In genomic region chr10:102066421-102067068, GRCh38 we compare ENCODE assay signal across 9 cellular contexts. TPM values are rescaled to one million over a fixed set of nuclear protein-coding genes. Genes with fewer than 3 reads are reported as not detected.
DNase-seq lines count a peak whose midpoint lies in the region; ATAC-seq and TF ChIP-seq lines count a peak whose summit lies in the region.
"Had no signal": no experiment of that assay in that cellular context is flagged by ENCODE, and none has a peak within 500 bp of the region (broad histone marks: within the 10 kb centered on the region; RNA-seq: fewer than 3 reads in every experiment).

No MANE protein-coding gene starts in this region.

- no peaks in the 10 kb centered on the region for H3K27me3 ChIP-seq in smooth muscle cell (ENCODE audit: low read depth)

- H3K27ac Mint-ChIP-seq in T-helper 17 cell = peak overlapping the region; percentile 86

- H3F3A ChIP-seq in smooth muscle cell (ENCODE audit: low read depth) = peaks cover 6% of the 10 kb centered on the region

- H3K9me3 ChIP-seq in T-helper 17 cell (ENCODE audit: control insufficient read depth, low read length, poor library complexity, severe bottlenecking) = no peaks in the 10 kb centered on the region
- H3K9me3 ChIP-seq in smooth muscle cell (replicated peaks; ENCODE audit: low read depth) = no peaks in the 10 kb centered on the region

- WGBS in smooth muscle cell (ENCODE audit: low lambda C conversion rate) = 89% methylated on average over 15 of the region's 15 CpGs
- 70 to 75% methylated on average over 12 to 14 of the region's 15 CpGs for WGBS in lower leg skin, 2 donors

- H3K4me3 ChIP-seq in fibroblast of villous mesenchyme (ENCODE audit: low read depth, low read length) (peak overlapping the region; percentile 76), smooth muscle cell (peak overlapping the region; percentile 97), lower leg skin (ENCODE audit: low read depth, poor library complexity, severe bottlenecking) (no peak overlapping the region)

- H3K27ac ChIP-seq in smooth muscle cell (ENCODE audit: low read depth) = no peak overlapping the region

- H3K4me1 ChIP-seq in smooth muscle cell (ENCODE audit: low read depth) = peaks cover 6% of the 10 kb centered on the region

- H3K9ac ChIP-seq in smooth muscle cell (ENCODE audit: low read depth) = no peak overlapping the region

- ATAC-seq in T-helper 17 cell (no peak), GM21526 (IDR thresholded peaks at IDR 0.05; ENCODE audit: low FRiP score, unreplicated experiment) (no peak)

- H3K36me3 ChIP-seq in smooth muscle cell (ENCODE audit: low read depth) = no peaks in the 10 kb centered on the region

- intact Hi-C loops in lower leg skin (cut with DNase I; ENCODE audit: low total_unique reads) = no loop called here

- DNase-seq in DMS 273 (lab: John Stamatoyannopoulos, UW; ENCODE audit: unreplicated experiment) (peak; percentile 43), DMS 273 treated with DMSO at 0.1 percent for 48 hours (lab: John Stamatoyannopoulos, UW) (no peak), T-helper 17 cell (no peak), fibroblast of villous mesenchyme (ENCODE audit: low read depth) (no peak), smooth muscle cell (lab: John Stamatoyannopoulos, UW; ENCODE audit: unreplicated experiment) (no peak), NCI-H1105 (lab: John Stamatoyannopoulos, UW) (no peak), lower leg skin (ENCODE audit: low spot score in 2 of 2) (no peak)
- DNase-seq: 8988T had no signal

- peak overlapping the region; percentile 92 for H3K4me3 Mint-ChIP-seq in T-helper 17 cell

- peaks cover 43% of the 10 kb centered on the region for H4K20me1 ChIP-seq in smooth muscle cell (ENCODE audit: low read depth)

- no peak overlapping the region for H2AFZ ChIP-seq in smooth muscle cell (ENCODE audit: low read depth)

- H3K4me2 ChIP-seq in smooth muscle cell = peak overlapping the region; percentile 94

- no peaks in the 10 kb centered on the region for H3K36me3 Mint-ChIP-seq in T-helper 17 cell (ENCODE audit: low read depth)

- no peak for TF ChIP-seq POLR2A in lower leg skin (IDR thresholded peaks at IDR 0.05)

- peaks cover 37% of the 10 kb centered on the region for H3K79me2 ChIP-seq in smooth muscle cell (ENCODE audit: low read depth)

- H3K4me1 Mint-ChIP-seq in T-helper 17 cell = peaks cover 21% of the 10 kb centered on the region

- H3K27me3 Mint-ChIP-seq in T-helper 17 cell = no peaks in the 10 kb centered on the region

- TF ChIP-seq CTCF in fibroblast of villous mesenchyme (IDR thresholded peaks at IDR 0.05; ENCODE audit: insufficient read depth, low read depth, low read length) (no peak), smooth muscle cell (IDR thresholded peaks at IDR 0.05; ENCODE audit: borderline replicate concordance, insufficient read depth, poor library complexity, severe bottlenecking) (no peak), lower leg skin (IDR thresholded peaks at IDR 0.05) (no peak)

RNA-seq across cellular contexts. Expression of gene HPS6, which starts 1.4 kb away (rescaled TPM):
- total RNA-seq in T-helper 17 cell (10 to 100 TPM; 12.4 to 15.8 TPM), fibroblast of villous mesenchyme (34.1 and 34.8 TPM in 2 replicates), smooth muscle cell (11.9 and 13.8 TPM in 2 replicates), lower leg skin (10 to 100 TPM; 31.2 to 39.2 (median 35.4) TPM)
- polyA plus RNA-seq in smooth muscle cell = 14.3 and 15.6 TPM in 2 replicates

RNA-seq across cellular contexts. Expression of gene ARMH3, which starts 10.6 kb away (rescaled TPM):
- 10 to 100 TPM; 25.6 to 27.2 TPM for total RNA-seq in T-helper 17 cell
- 7.7 and 10.4 TPM in 2 replicates for total RNA-seq in fibroblast of villous mesenchyme
- total RNA-seq in smooth muscle cell = 6.5 and 7.6 TPM in 2 replicates
- polyA plus RNA-seq in smooth muscle cell = 10.8 and 12.4 TPM in 2 replicates
- total RNA-seq in lower leg skin = 10 to 100 TPM; 15.2 to 57.4 (median 16.9) TPM

RNA-seq across cellular contexts. Expression of gene LDB1, which starts 53.6 kb away (rescaled TPM):
- 100 to 1,000 TPM; 104 to 112 TPM for total RNA-seq in T-helper 17 cell
- 53.8 and 56.1 TPM in 2 replicates for total RNA-seq in fibroblast of villous mesenchyme
- 52.5 and 56.3 TPM in 2 replicates for total RNA-seq in smooth muscle cell
- polyA plus RNA-seq in smooth muscle cell = 34.4 and 42.9 TPM in 2 replicates
- total RNA-seq in lower leg skin = 100 to 1,000 TPM in 2 of 4 donors, 10 to 100 TPM in 2; 80.3 to 109 (median 102) TPM
